In genomic region chr16:751152-752007, GRCh38 we compare ENCODE assay signal across 21 cellular contexts. TPM values are rescaled to one million over a fixed set of nuclear protein-coding genes. Genes with fewer than 3 reads are reported as not detected.
A peak's percentile ranks its signal among the peaks of the same experiment; 100 is the strongest.
DNase-seq lines count a peak whose midpoint lies in the region; ATAC-seq and TF ChIP-seq lines count a peak whose summit lies in the region.
"Had no signal": no experiment of that assay in that cellular context is flagged by ENCODE, and none has a peak within 500 bp of the region (broad histone marks: within the 10 kb centered on the region; RNA-seq: fewer than 3 reads in every experiment).

No MANE protein-coding gene starts in this region.

- H3K9me3 Mint-ChIP-seq in GM23338 = no peaks in the 10 kb centered on the region; the same call in 2 of the 3 replicates
- H3K9me3 Mint-ChIP-seq in WTC11 = peaks cover 2% of the 10 kb centered on the region
- no peaks in the 10 kb centered on the region for H3K9me3 Mint-ChIP-seq in stimulated activated memory B cell treated with anti-CD40 and anti-IgM and Interleukin-4, amounts not matched to agents 10 μg/mL and 1 μg/mL and 100 μg/mL, for 72 hours
- no peaks in the 10 kb centered on the region for H3K9me3 Mint-ChIP-seq in activated naive CD8-positive, alpha-beta T cell treated with anti-CD3 and anti-CD28 coated beads for 36 hours

- H3K27ac ChIP-seq in GM23338 (ENCODE audit: low read depth) (no peak overlapping the region), right cardiac atrium (ENCODE audit: low read length) (no peak overlapping the region)
- H3K27ac ChIP-seq: ascending aorta, GM23248, PC-9, right lobe of liver, suprapubic skin had no signal

- no peak overlapping the region for H3K27ac Mint-ChIP-seq in GM23338
- peak overlapping the region; percentile 77 for H3K27ac Mint-ChIP-seq in WTC11
- no peak overlapping the region for H3K27ac Mint-ChIP-seq in stimulated activated memory B cell treated with anti-CD40 and anti-IgM and Interleukin-4, amounts not matched to agents 10 μg/mL and 1 μg/mL and 100 μg/mL, for 72 hours
- no peak overlapping the region for H3K27ac Mint-ChIP-seq in activated naive CD8-positive, alpha-beta T cell treated with anti-CD3 and anti-CD28 coated beads for 36 hours
- H3K27ac Mint-ChIP-seq: mesothelial cell of epicardium had no signal

- H3K27me3 ChIP-seq in GM23338 (ENCODE audit: insufficient read depth) = no peaks in the 10 kb centered on the region
- no peaks in the 10 kb centered on the region for H3K27me3 ChIP-seq in right cardiac atrium (ENCODE audit: control insufficient read depth, insufficient read depth)
- H3K27me3 ChIP-seq: ascending aorta, right lobe of liver had no signal

- no peak for TF ChIP-seq CTCF in GM23338 (conservative IDR thresholded peaks at IDR 0.05; ENCODE audit: low read depth in 2 of 2)
- TF ChIP-seq CTCF in WTC11 (IDR thresholded peaks at IDR 0.05) = no peak

- H3K9me3 ChIP-seq in right cardiac atrium (ENCODE audit: control insufficient read depth, low read length) = no peaks in the 10 kb centered on the region
- H3K9me3 ChIP-seq: ascending aorta, right lobe of liver, suprapubic skin had no signal

- peaks cover 21% of the 10 kb centered on the region for H3K4me1 Mint-ChIP-seq in GM23338
- peaks cover 28% of the 10 kb centered on the region for H3K4me1 Mint-ChIP-seq in WTC11
- peaks cover 5% of the 10 kb centered on the region for H3K4me1 Mint-ChIP-seq in stimulated activated memory B cell treated with anti-CD40 and anti-IgM and Interleukin-4, amounts not matched to agents 10 μg/mL and 1 μg/mL and 100 μg/mL, for 72 hours
- peaks cover 5% of the 10 kb centered on the region for H3K4me1 Mint-ChIP-seq in activated naive CD8-positive, alpha-beta T cell treated with anti-CD3 and anti-CD28 coated beads for 36 hours

- H3K36me3 ChIP-seq in GM23338 (ENCODE audit: insufficient read depth) = no peaks in the 10 kb centered on the region
- H3K36me3 ChIP-seq: ascending aorta, right lobe of liver, suprapubic skin had no signal

- H3K4me3 Mint-ChIP-seq in GM23338 (no peak overlapping the region; the same call in 2 of the 3 replicates), WTC11 (peak overlapping the region; percentile 19; the same call in 1 of the 2 replicates)
- H3K4me3 Mint-ChIP-seq in stimulated activated memory B cell treated with anti-CD40 and anti-IgM and Interleukin-4, amounts not matched to agents 10 μg/mL and 1 μg/mL and 100 μg/mL, for 72 hours = no peak overlapping the region
- H3K4me3 Mint-ChIP-seq in activated naive CD8-positive, alpha-beta T cell treated with anti-CD3 and anti-CD28 coated beads for 36 hours = no peak overlapping the region
- H3K4me3 Mint-ChIP-seq: mesothelial cell of epicardium had no signal

- peaks cover 5% of the 10 kb centered on the region for H3K4me1 ChIP-seq in GM23338 (ENCODE audit: insufficient read depth)
- no peaks in the 10 kb centered on the region for H3K4me1 ChIP-seq in right cardiac atrium (ENCODE audit: control insufficient read depth, insufficient read depth, low read length)
- H3K4me1 ChIP-seq: ascending aorta, right lobe of liver had no signal

- H3K36me3 Mint-ChIP-seq in GM23338 (ENCODE audit: low read depth) (no peaks in the 10 kb centered on the region), WTC11 (no peaks in the 10 kb centered on the region; the same call in 1 of the 2 replicates)
- H3K36me3 Mint-ChIP-seq in stimulated activated memory B cell treated with anti-CD40 and anti-IgM and Interleukin-4, amounts not matched to agents 10 μg/mL and 1 μg/mL and 100 μg/mL, for 72 hours = no peaks in the 10 kb centered on the region
- no peaks in the 10 kb centered on the region for H3K36me3 Mint-ChIP-seq in activated naive CD8-positive, alpha-beta T cell treated with anti-CD3 and anti-CD28 coated beads for 36 hours
- H3K36me3 Mint-ChIP-seq: mesothelial cell of epicardium had no signal

- H4K20me1 ChIP-seq in GM23338 (replicated peaks; ENCODE audit: insufficient read depth) = no peaks in the 10 kb centered on the region

- DNase-seq in GM23338 (ENCODE audit: low spot score) (peak; percentile 43), WTC11 (ENCODE audit: low spot score) (no peak), right cardiac atrium (peak in 2 of 3 donors; percentile 68 to 75), cerebellar nuclear complex (lab: John Stamatoyannopoulos, UW) (no peak)
- DNase-seq in activated CD4-positive, CD25-positive, alpha-beta regulatory T cell treated with anti-CD3 and anti-CD28 coated beads, Interleukin-2, amount 50 U/mL, for 72 hours = no peak
- DNase-seq in activated naive CD8-positive, alpha-beta T cell treated with anti-CD3 and anti-CD28 coated beads for 36 hours = no peak
- DNase-seq: activated CD4-positive, alpha-beta T cell treated with anti-CD3 and anti-CD28 coated beads for 48 hours; activated CD8-positive, alpha-beta memory T cell treated with anti-CD3 and anti-CD28 coated beads, Interleukin-2, amount 50 U/mL, for 4 hours; activated gamma-delta T cell treated with Interleukin-2 at 50 U/mL for 16 hours; AML-193; GF-D8; GM23248; NCI-H2081; NCI-H510A treated with DMSO at 0.1 percent for 48 hours; PC-9; right lobe of liver had no signal

- intact Hi-C loops in right cardiac atrium (cut with DNase I) = no loop called here

- POLR2A ChIA-PET in WTC11 (lab: Charles Lee) = no interaction called here

- no peaks in the 10 kb centered on the region for H3K79me2 ChIP-seq in GM23338 (replicated peaks; ENCODE audit: insufficient read depth)

- no peak overlapping the region for H3K4me2 ChIP-seq in GM23338
- H3K4me2 ChIP-seq: PC-9 had no signal

- ATAC-seq in GM23338 = peak; percentile 58
- ATAC-seq in WTC11 = peak; percentile 49
- peak; percentile 82 to 89 for ATAC-seq in right cardiac atrium
- peak; percentile 16 for ATAC-seq in stimulated activated memory B cell treated with anti-CD40 and anti-IgM and Interleukin-4, amounts not matched to agents 10 μg/mL and 1 μg/mL and 100 μg/mL, for 72 hours

- H3K27me3 Mint-ChIP-seq in GM23338 (ENCODE audit: insufficient read depth, low read depth, poor library complexity) (peaks cover 19% of the 10 kb centered on the region), WTC11 (ENCODE audit: low read depth) (peaks cover 2% of the 10 kb centered on the region; the same call in 1 of the 2 replicates)
- no peaks in the 10 kb centered on the region for H3K27me3 Mint-ChIP-seq in stimulated activated memory B cell treated with anti-CD40 and anti-IgM and Interleukin-4, amounts not matched to agents 10 μg/mL and 1 μg/mL and 100 μg/mL, for 72 hours
- H3K27me3 Mint-ChIP-seq in activated naive CD8-positive, alpha-beta T cell treated with anti-CD3 and anti-CD28 coated beads for 36 hours = peaks cover 5% of the 10 kb centered on the region

- CTCF ChIA-PET in WTC11 (lab: Charles Lee) = interaction anchor here (0.9 to 3.5 kb wide), 9 partner anchors 8 to 39 kb away, joined by 3 to 21 read pairs (median 4); partner anchors contain the start of genes CHTF18, CIAO3, MSLN and RPUSD1

- 0 out of 2 replicates have a peak, but pooled peaks cover 5% of the 10 kb centered on the region for H3F3A ChIP-seq in GM23338 (replicated peaks; ENCODE audit: low read depth)

- no peaks in the 10 kb centered on the region for H3K9me2 ChIP-seq in GM23338 (ENCODE audit: insufficient read depth)

- WGBS in right cardiac atrium = 53% methylated on average over 39 of the region's 39 CpGs

- no peak overlapping the region for H3K4me3 ChIP-seq in GM23338
- H3K4me3 ChIP-seq in right cardiac atrium (ENCODE audit: low read length) = no peak overlapping the region
- H3K4me3 ChIP-seq: ascending aorta, GM23248, PC-9, right lobe of liver, suprapubic skin had no signal

- H2AFZ ChIP-seq in GM23338 = peak overlapping the region; percentile 89; the same call in 1 of the 2 replicates
- H2AFZ ChIP-seq: GM23248, PC-9 had no signal

TF ChIP-seq in GM23338, 12 proteins besides CTCF, POLR2A, EP300 and RAD21 (continues in another document):
- TF ChIP-seq CREB1 (CRISPR knock-in tag; IDR thresholded peaks at IDR 0.05; ENCODE audit: low read depth) (no peak), EZH2phosphoT487 (IDR thresholded peaks at IDR 0.05; ENCODE audit: unreplicated experiment) (no peak)

TF ChIP-seq in WTC11, 78 proteins besides CTCF, POLR2A, EP300 and RAD21 (continues in another document):
- TF ChIP-seq HMGA2 (CRISPR knock-in tag; IDR thresholded peaks at IDR 0.05) (no peak), ATF1 (CRISPR knock-in tag; IDR thresholded peaks at IDR 0.05) (no peak), ZNF396 (CRISPR knock-in tag; IDR thresholded peaks at IDR 0.05; ENCODE audit: borderline replicate concordance) (no peak)

RNA-seq across cellular contexts. Expression of gene MSLN, which starts 9.2 kb away (rescaled TPM):
- 0.10 TPM in 1 of 2 replicates, not detected in the other for total RNA-seq in GM23338 (2014; rRNA removed; shearing (Covaris generic))
- polyA plus RNA-seq in GM23338 (2016; fragmentation: Nextera tagmentation; extraction: Ambion mirVana) (not detected in 2 replicates), right cardiac atrium (not detected)
- total RNA-seq in WTC11 (2021) (0.20 to 0.55 TPM (median 0.46 TPM) in 3 replicates), right cardiac atrium (1 to 10 TPM in 2 of 4 donors, under 1 TPM in 1, not detected in 1; 0.92 to 3.1 (median 1.0) TPM)
- total RNA-seq in activated naive CD8-positive, alpha-beta T cell treated with anti-CD3 and anti-CD28 coated beads for 36 hours = not detected
- total RNA-seq: GM23248, SK-MEL-5 had no signal
- polyA plus RNA-seq: GM23248 had no signal

RNA-seq across cellular contexts. Expression of gene CIAO3, which starts 10.6 kb away (rescaled TPM):
- 19.2 and 42.3 TPM in 2 replicates for total RNA-seq in GM23338 (2014; rRNA removed; shearing (Covaris generic))
- polyA plus RNA-seq in GM23338 (2016; fragmentation: Nextera tagmentation; extraction: Ambion mirVana) (13.0 and 15.4 TPM in 2 replicates), right cardiac atrium (28.2 TPM)
- total RNA-seq in WTC11 (2021) (32.8 to 50.9 TPM (median 32.8 TPM) in 3 replicates), right cardiac atrium (10 to 100 TPM; 21.5 to 31.3 (median 23.4) TPM)
- 10 to 100 TPM; 18.3 to 19.8 TPM for total RNA-seq in activated naive CD8-positive, alpha-beta T cell treated with anti-CD3 and anti-CD28 coated beads for 36 hours

RNA-seq across cellular contexts. Expression of gene HAGHL, which starts 24.5 kb away (rescaled TPM):
- 19.1 and 21.6 TPM in 2 replicates for total RNA-seq in GM23338 (2014; rRNA removed; shearing (Covaris generic))
- polyA plus RNA-seq in GM23338 (2016; fragmentation: Nextera tagmentation; extraction: Ambion mirVana) (35.3 and 45.2 TPM in 2 replicates), right cardiac atrium (21.0 TPM)
- total RNA-seq in WTC11 (2021) (38.4 to 41.7 TPM (median 39.4 TPM) in 3 replicates), right cardiac atrium (10 to 100 TPM in 3 of 4 donors, 1 to 10 TPM in 1; 7.5 to 15.3 (median 12.0) TPM)
- 10 to 100 TPM; 22.9 to 24.4 TPM for total RNA-seq in activated naive CD8-positive, alpha-beta T cell treated with anti-CD3 and anti-CD28 coated beads for 36 hours

RNA-seq across cellular contexts. Expression of gene CCDC78, which starts 25.1 kb away (rescaled TPM):
- 3.5 and 12.6 TPM in 2 replicates for total RNA-seq in GM23338 (2014; rRNA removed; shearing (Covaris generic))
- polyA plus RNA-seq in GM23338 (2016; fragmentation: Nextera tagmentation; extraction: Ambion mirVana) = 8.7 and 10.5 TPM in 2 replicates
- 19.4 to 20.8 TPM (median 20.2 TPM) in 3 replicates for total RNA-seq in WTC11 (2021)
- under 1 TPM in 3 of 4 donors, not detected in 1; 0.36 to 0.97 (median 0.40) TPM for total RNA-seq in right cardiac atrium
- polyA plus RNA-seq in right cardiac atrium = 0.48 TPM
- total RNA-seq in activated naive CD8-positive, alpha-beta T cell treated with anti-CD3 and anti-CD28 coated beads for 36 hours = 1 to 10 TPM; 6.5 to 8.1 TPM

RNA-seq across cellular contexts. Expression of gene ANTKMT, which starts 30.4 kb away (rescaled TPM):
- 23.8 and 37.1 TPM in 2 replicates for total RNA-seq in GM23338 (2014; rRNA removed; shearing (Covaris generic))
- polyA plus RNA-seq in GM23338 (2016; fragmentation: Nextera tagmentation; extraction: Ambion mirVana) (37.2 and 59.0 TPM in 2 replicates), right cardiac atrium (37.6 TPM)
- total RNA-seq in WTC11 (2021) (40.6 to 43.1 TPM (median 43.0 TPM) in 3 replicates), right cardiac atrium (10 to 100 TPM; 25.7 to 38.8 (median 33.2) TPM)
- total RNA-seq in activated naive CD8-positive, alpha-beta T cell treated with anti-CD3 and anti-CD28 coated beads for 36 hours = 10 to 100 TPM; 37.3 to 40.1 TPM

Comparison
In these comparisons a context has a peak if more than half of its experiments do, and no peak if none do; other contexts are left out.
1. ATAC-seq: peak in every context shown above with its lines; median percentile 86 in right cardiac atrium; 58 in GM23338; 49 in WTC11; 16 in stimulated activated memory B cell treated with anti-CD40 and anti-IgM and Interleukin-4, amounts not matched to agents 10 μg/mL and 1 μg/mL and 100 μg/mL, for 72 hours.
2. DNase-seq: peak in GM23338 (single experiment) and right cardiac atrium (2 of 3); none in WTC11 (single experiment), activated CD4-positive, CD25-positive, alpha-beta regulatory T cell treated with anti-CD3 and anti-CD28 coated beads, Interleukin-2, amount 50 U/mL, for 72 hours (single experiment), activated naive CD8-positive, alpha-beta T cell treated with anti-CD3 and anti-CD28 coated beads for 36 hours (single experiment) and cerebellar nuclear complex (0 of 2).